ENCODE assay signal across 19 cellular contexts in the genomic region with DNA sequence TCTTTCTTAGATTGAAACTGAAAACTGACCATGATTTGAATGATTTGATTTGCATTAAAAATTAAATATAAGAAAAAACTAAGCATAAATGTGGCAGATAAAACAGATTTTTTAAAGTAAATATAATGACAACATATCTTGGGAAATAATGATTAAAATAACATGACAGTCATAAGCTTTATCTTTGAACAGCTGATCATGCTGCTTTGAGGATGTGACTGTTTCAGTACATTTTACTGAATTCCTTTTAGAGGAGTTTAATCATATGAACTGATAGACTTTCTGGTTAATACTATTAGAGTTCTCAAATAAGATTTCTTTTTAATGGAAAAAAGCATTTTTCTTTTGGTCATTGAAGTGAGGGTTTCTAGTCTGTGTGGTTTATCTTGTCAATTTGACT.
DNase-seq lines count a peak whose midpoint lies in the region; ATAC-seq and TF ChIP-seq lines count a peak whose summit lies in the region.
"Had no signal": no experiment of that assay in that cellular context is flagged by ENCODE, and none has a peak within 500 bp of the region (broad histone marks: within the 10 kb centered on the region; RNA-seq: fewer than 3 reads in every experiment).

No MANE protein-coding gene starts in this region.

- peak overlapping the region; percentile 24; the same call in 1 of the 2 replicates for H3K18ac ChIP-seq in IMR-90 (ENCODE audit: low read depth, low read length)

- ATAC-seq in IMR-90 (ENCODE audit: low read depth): no peak
- no peak for ATAC-seq in HG03378 (IDR thresholded peaks at IDR 0.05; ENCODE audit: unreplicated experiment)

- no peak for TF ChIP-seq CTCF in IMR-90 (conservative IDR thresholded peaks at IDR 0.05; ENCODE audit: low read depth, low read length)

- peak overlapping the region; percentile 59; the same call in 1 of the 2 replicates for H2BK20ac ChIP-seq in IMR-90 (ENCODE audit: low read depth, low read length)

- H2BK15ac ChIP-seq in IMR-90 (ENCODE audit: low read depth, low read length): no peak overlapping the region

- H3K27me3 ChIP-seq in IMR-90 (ENCODE audit: control insufficient read depth, insufficient read depth, low read length): no peaks in the 10 kb centered on the region
- H3K27me3 ChIP-seq: SJCRH30 had no signal

- H3K27ac ChIP-seq in IMR-90 (ENCODE audit: insufficient read depth, low read length): no peak overlapping the region
- H3K27ac ChIP-seq: SJCRH30 had no signal

- H3K36me3 ChIP-seq in IMR-90 (ENCODE audit: control insufficient read depth, insufficient read depth, low read length): no peaks in the 10 kb centered on the region
- H3K36me3 ChIP-seq: SJCRH30 had no signal

- peaks cover 3% of the 10 kb centered on the region for H3K9me1 ChIP-seq in IMR-90 (ENCODE audit: insufficient read depth, low read length)

- DNase-seq in IMR-90 (peak; percentile 52), amniotic epithelial cell (ENCODE audit: low read depth) (peak; percentile 32), hepatic stellate cell (ENCODE audit: low spot score) (peak; percentile 19), OCI-M2 (lab: John Stamatoyannopoulos, UW; ENCODE audit: unreplicated experiment) (no peak), cerebellar nuclear complex (lab: John Stamatoyannopoulos, UW) (no peak), DMS79 (lab: John Stamatoyannopoulos, UW) (no peak)
- DNase-seq: DND-41, GDM1, H9, KBM-7, NCI-H1417, NCI-H187, NCI-H2107, NCI-H510A, NCI-H774, RPMI8226, SJCRH30, SW 1271 had no signal

- no peak overlapping the region for H3K56ac ChIP-seq in IMR-90 (ENCODE audit: extremely low read depth, insufficient read depth, low read length)

- dilution Hi-C loops in IMR-90 (cut with HindIII; ENCODE audit: low sequenced_read_pairs, unreplicated experiment): no loop called here

- no peak overlapping the region for H2AK5ac ChIP-seq in IMR-90 (ENCODE audit: low read depth, low read length)

- H4K8ac ChIP-seq in IMR-90 (ENCODE audit: low read depth in 2 of 2, low read length in 2 of 2): no peak overlapping the region

- H3K79me1 ChIP-seq in IMR-90 (ENCODE audit: low read depth in 1 of 2, low read length in 2 of 2): peaks cover 0 to 3% of the 10 kb centered on the region in 2 experiments; a peak in 2 of 4 replicates

- H3K14ac ChIP-seq in IMR-90 (replicated peaks; ENCODE audit: low read depth, low read length): 0 out of 2 replicates have a peak overlapping the region, but pooled peaks have one; percentile 62

- no peak overlapping the region for H2AFZ ChIP-seq in IMR-90 (replicated peaks; ENCODE audit: low read length, poor library complexity)

- intact Hi-C loops in IMR-90 (cut with micrococcal nuclease): loop anchor here (10.0 kb wide), 1 partner anchor 258 kb away; a partner anchor contains a TSS

- no peaks in the 10 kb centered on the region for H4K20me1 ChIP-seq in IMR-90 (ENCODE audit: insufficient read depth, low read length)

- H3K4me3 ChIP-seq in IMR-90 (ENCODE audit: insufficient read depth, low read depth, low read length): no peak overlapping the region
- H3K4me3 ChIP-seq: SJCRH30 had no signal

- no peak overlapping the region for H3K9ac ChIP-seq in IMR-90 (ENCODE audit: low read depth, low read length)

- H3K4me1 ChIP-seq in IMR-90 (ENCODE audit: control insufficient read depth, insufficient read depth, low read length): peaks cover 13% of the 10 kb centered on the region
- H3K4me1 ChIP-seq: SJCRH30 had no signal

- no peak for TF ChIP-seq POLR2A in IMR-90 (IDR thresholded peaks at IDR 0.05; ENCODE audit: low read depth, low read length)

- H2BK5ac ChIP-seq in IMR-90 (ENCODE audit: low read depth, low read length, poor library complexity, severe bottlenecking): no peak overlapping the region

- H3K4ac ChIP-seq in IMR-90 (ENCODE audit: low read depth, low read length): no peak overlapping the region

- no peaks in the 10 kb centered on the region for H3K9me3 ChIP-seq in IMR-90 (ENCODE audit: control insufficient read depth, insufficient read depth, low read length)
- H3K9me3 ChIP-seq: SJCRH30 had no signal

- no TSS peak for BruUV-seq in IMR-90 (replicated peaks; lab: Mats Ljungman, UMichigan)

- in situ Hi-C loops in IMR-90 (cut with MboI; ENCODE audit: low sequenced_read_pairs): no loop called here

- no peak overlapping the region for H3K4me2 ChIP-seq in IMR-90 (ENCODE audit: low read depth, low read length)

- H4K91ac ChIP-seq in IMR-90 (ENCODE audit: insufficient read depth, low read depth, low read length): no peak overlapping the region

- no peak overlapping the region for H3K23ac ChIP-seq in IMR-90 (ENCODE audit: low read depth, low read length)

- no peak overlapping the region for H2AK9ac ChIP-seq in IMR-90 (replicated peaks; ENCODE audit: low read depth, low read length, poor library complexity)

- CTCF ChIA-PET in IMR-90 (lab: Yijun Ruan, JAX): interaction anchor here (1.4 kb wide), 1 partner anchor 39 kb away, joined by 3 read pairs; no protein-coding TSS in a partner anchor

- no peak overlapping the region for H2BK120ac ChIP-seq in IMR-90 (ENCODE audit: low read depth, low read length)

- no peak for TF ChIP-seq RAD21 in IMR-90 (IDR thresholded peaks at IDR 0.05; ENCODE audit: low read length)

- no peak overlapping the region for H4K5ac ChIP-seq in IMR-90 (ENCODE audit: low read depth, low read length)

- POLR2A ChIA-PET in IMR-90 (lab: Charles Lee; ENCODE audit: unreplicated experiment): no interaction called here

TF ChIP-seq in IMR-90, 13 proteins besides CTCF, POLR2A, EP300 and RAD21:
- TF ChIP-seq CEBPB (IDR thresholded peaks at IDR 0.05; ENCODE audit: low read depth, low read length) (0 out of 2 replicates have a peak, but pooled peaks have one; percentile 2), CHD1 (IDR thresholded peaks at IDR 0.05; ENCODE audit: low read depth, low read length) (no peak), MXI1 (IDR thresholded peaks at IDR 0.05; ENCODE audit: borderline replicate concordance, low read depth, low read length) (no peak), MAZ (IDR thresholded peaks at IDR 0.05; ENCODE audit: borderline replicate concordance, low read depth, low read length) (no peak)

Comparison
In these comparisons a context has a peak if more than half of its experiments do, and no peak if none do; other contexts are left out.
1. DNase-seq: peak in IMR-90 (single experiment), amniotic epithelial cell (single experiment) and hepatic stellate cell (single experiment); none in OCI-M2 (single experiment), cerebellar nuclear complex (0 of 2) and DMS79 (single experiment).